18 cellular contexts compared by ENCODE assay signal in genomic region chr12:73159952-73160351, GRCh38.
"Had no signal": no experiment of that assay in that cellular context is flagged by ENCODE, and none has a peak within 500 bp of the region (broad histone marks: within the 10 kb centered on the region; RNA-seq: fewer than 3 reads in every experiment).

No MANE protein-coding gene starts in this region.

- H3K27me3 ChIP-seq: body of pancreas, left lung, upper lobe of left lung had no signal

- H3K79me2 ChIP-seq: parathyroid adenoma had no signal

- H3K4me3 Mint-ChIP-seq: activated CD4-positive, alpha-beta T cell treated with anti-CD3 and anti-CD28 coated beads, Interleukin-2, amount 10 ng/mL, durations not matched to agents 7 days and 5 days; activated CD8-positive, alpha-beta T cell treated with anti-CD3 and anti-CD28 coated beads for 36 hours; activated naive CD4-positive, alpha-beta T cell treated with anti-CD3 and anti-CD28 coated beads, Interleukin-2, amount 50 U/mL, for 24 hours; mesothelial cell of epicardium; natural killer cell had no signal

- H3K9me3 ChIP-seq: body of pancreas, thoracic aorta, upper lobe of left lung had no signal

- H3K9ac ChIP-seq: parathyroid adenoma had no signal

- H3K36me3 Mint-ChIP-seq: activated naive CD4-positive, alpha-beta T cell treated with anti-CD3 and anti-CD28 coated beads, Interleukin-2, amount 50 U/mL, for 24 hours; mesothelial cell of epicardium had no signal

- H3K27ac ChIP-seq: body of pancreas, left lung, parathyroid adenoma, thoracic aorta, upper lobe of left lung, VCaP had no signal

- DNase-seq: activated CD4-positive, alpha-beta T cell treated with anti-CD3 and anti-CD28 coated beads, Interleukin-2, amount 10 ng/mL, durations not matched to agents 7 days and 5 days; activated CD4-positive, CD25-positive, alpha-beta regulatory T cell treated with anti-CD3 and anti-CD28 coated beads, Interleukin-2, amount 50 U/mL, for 72 hours; activated CD8-positive, alpha-beta T cell treated with anti-CD3 and anti-CD28 coated beads for 36 hours; activated gamma-delta T cell treated with Interleukin-2 at 50 U/mL for 16 hours; anterior cingulate cortex; body of pancreas; foreskin fibroblast; left lung; natural killer cell; right cardiac atrium; stimulated activated CD4-positive, alpha-beta T cell treated with anti-CD3 and anti-CD28 coated beads, Interleukin-4, amount 100 ng/mL, for 24 hours; stimulated activated naive CD4-positive, alpha-beta T cell treated with Interleukin-2 at 50 U/mL for 16 hours; upper lobe of left lung had no signal

- H2AFZ ChIP-seq: parathyroid adenoma had no signal

- H3K27me3 Mint-ChIP-seq: activated CD4-positive, alpha-beta T cell treated with anti-CD3 and anti-CD28 coated beads, Interleukin-2, amount 10 ng/mL, durations not matched to agents 7 days and 5 days; activated CD8-positive, alpha-beta T cell treated with anti-CD3 and anti-CD28 coated beads for 36 hours; activated naive CD4-positive, alpha-beta T cell treated with anti-CD3 and anti-CD28 coated beads, Interleukin-2, amount 50 U/mL, for 24 hours had no signal

- H3K36me3 ChIP-seq: left lung, thoracic aorta, upper lobe of left lung had no signal

- H3K4me1 ChIP-seq: body of pancreas, left lung, parathyroid adenoma, upper lobe of left lung had no signal

- ATAC-seq: activated CD8-positive, alpha-beta T cell treated with anti-CD3 and anti-CD28 coated beads for 36 hours; body of pancreas; left lung; natural killer cell; right cardiac atrium had no signal

- H3K27ac Mint-ChIP-seq: activated CD4-positive, alpha-beta T cell treated with anti-CD3 and anti-CD28 coated beads, Interleukin-2, amount 10 ng/mL, durations not matched to agents 7 days and 5 days; activated CD8-positive, alpha-beta T cell treated with anti-CD3 and anti-CD28 coated beads for 36 hours; activated naive CD4-positive, alpha-beta T cell treated with anti-CD3 and anti-CD28 coated beads, Interleukin-2, amount 50 U/mL, for 24 hours; mesothelial cell of epicardium; natural killer cell had no signal

- H3K4me3 ChIP-seq: body of pancreas, left lung, thoracic aorta, upper lobe of left lung had no signal

- H3K4me1 Mint-ChIP-seq: activated CD4-positive, alpha-beta T cell treated with anti-CD3 and anti-CD28 coated beads, Interleukin-2, amount 10 ng/mL, durations not matched to agents 7 days and 5 days; activated naive CD4-positive, alpha-beta T cell treated with anti-CD3 and anti-CD28 coated beads, Interleukin-2, amount 50 U/mL, for 24 hours; natural killer cell had no signal
